13 cellular contexts compared by ENCODE assay signal in genomic region chr1:8831329-8831728, GRCh38. TPM values are rescaled to one million over a fixed set of nuclear protein-coding genes. Genes with fewer than 3 reads are reported as not detected.
DNase-seq lines count a peak whose midpoint lies in the region; ATAC-seq, FAIRE-seq and TF ChIP-seq lines count a peak whose summit lies in the region.
"Had no signal": no experiment of that assay in that cellular context is flagged by ENCODE, and none has a peak within 500 bp of the region (broad histone marks: within the 10 kb centered on the region; RNA-seq: fewer than 3 reads in every experiment).

No MANE protein-coding gene starts in this region.

- H3K4me3 ChIP-seq in ascending aorta: no peak overlapping the region

- DNase-seq in ACHN (peak; percentile 32), ascending aorta (ENCODE audit: low spot score in 2 of 2) (no peak), foreskin keratinocyte (no peak), NCI-H2081 treated with DMSO at 0.1 percent for 48 hours (lab: John Stamatoyannopoulos, UW) (no peak), D721Med (ENCODE audit: insufficient read length, low spot score) (no peak), posterior cingulate gyrus (no peak)
- DNase-seq: activated CD4-positive, alpha-beta T cell treated with anti-CD3 and anti-CD28 coated beads, Interleukin-2, amount 50 U/mL, for 48 hours; CD4-positive, alpha-beta memory T cell; NCI-H2029; OCI-M1; stimulated activated CD4-positive, alpha-beta T cell treated with anti-CD3 and anti-CD28 coated beads, Interleukin-15, amount 100 ng/mL, for 24 hours had no signal

- no peaks in the 10 kb centered on the region for H3K4me1 ChIP-seq in ascending aorta
- no peaks in the 10 kb centered on the region for H3K4me1 ChIP-seq in foreskin keratinocyte

- H3K27ac ChIP-seq in ascending aorta: no peak overlapping the region
- no peak overlapping the region for H3K27ac ChIP-seq in foreskin keratinocyte

- TF ChIP-seq CTCF in GM12874 (IDR thresholded peaks at IDR 0.05; ENCODE audit: insufficient read depth, low read depth, low read length): 0 out of 2 replicates have a peak, but pooled peaks have one; percentile 1
- TF ChIP-seq CTCF in ascending aorta (IDR thresholded peaks at IDR 0.05): peak in 2 of 3 experiments; percentile 10 to 25
- peak; percentile 29 for TF ChIP-seq CTCF in foreskin keratinocyte (conservative IDR thresholded peaks at IDR 0.05)
- no peak for TF ChIP-seq CTCF in D721Med (IDR thresholded peaks at IDR 0.05; ENCODE audit: insufficient read depth, missing control alignments)

- in situ Hi-C loops in ACHN (cut with HindIII; ENCODE audit: low pct_ligation_motif_present, low pct_unique_long_range_greater_than_20kb, low sequenced_read_pairs): no loop called here

- FAIRE-seq in D721Med (lab: Jason Lieb, UNC): no peak

- no peaks in the 10 kb centered on the region for H3K9me3 ChIP-seq in ascending aorta

- no peak for ATAC-seq in foreskin keratinocyte
- ATAC-seq in HG02623 (IDR thresholded peaks at IDR 0.05; ENCODE audit: unreplicated experiment): no peak

- H3K36me3 ChIP-seq in ascending aorta: no peaks in the 10 kb centered on the region

- intact Hi-C loops in ascending aorta (cut with DNase I) (no loop called here), posterior cingulate gyrus (cut with DNase I) (no loop called here)

- H3K27me3 ChIP-seq in ascending aorta: no peaks in the 10 kb centered on the region
- H3K27me3 ChIP-seq in foreskin keratinocyte: no peaks in the 10 kb centered on the region

RNA-seq across cellular contexts. Expression of gene RERE, which starts 13.9 kb away (rescaled TPM):
- 64.6 TPM for total RNA-seq in ascending aorta
- 20.5 and 23.1 TPM in 2 replicates for total RNA-seq in foreskin keratinocyte
- polyA plus RNA-seq in foreskin keratinocyte: 7.6 and 9.9 TPM in 2 replicates

RNA-seq across cellular contexts. Expression of gene ENO1, which starts 47.2 kb away (rescaled TPM):
- total RNA-seq in ascending aorta: 637 TPM
- 2,474 and 2,598 TPM in 2 replicates for total RNA-seq in foreskin keratinocyte
- 2,513 and 2,566 TPM in 2 replicates for polyA plus RNA-seq in foreskin keratinocyte
